Comparison of ENCODE assay signal across 8 cellular contexts in genomic region chr17:27381007-27381501, GRCh38.
DNase-seq lines count a peak whose midpoint lies in the region; ATAC-seq lines count a peak whose summit lies in the region.

No MANE protein-coding gene starts in this region.

- H3K4me3 Mint-ChIP-seq in T-helper 17 cell = peak overlapping the region; percentile 31

- peaks cover 6% of the 10 kb centered on the region for H3K4me1 Mint-ChIP-seq in T-helper 17 cell

- ATAC-seq in GM19328 (IDR thresholded peaks at IDR 0.05; ENCODE audit: unreplicated experiment) = peak; percentile 58
- peak; percentile 96 for ATAC-seq in T-helper 17 cell
- no peak for ATAC-seq in HG03457 (IDR thresholded peaks at IDR 0.05; ENCODE audit: unreplicated experiment)

- no peaks in the 10 kb centered on the region for H3K9me3 ChIP-seq in T-helper 17 cell (ENCODE audit: control insufficient read depth, low read length, poor library complexity, severe bottlenecking)

- H3K27ac Mint-ChIP-seq in T-helper 17 cell = peak overlapping the region; percentile 45

- H3K36me3 Mint-ChIP-seq in T-helper 17 cell (ENCODE audit: low read depth) = no peaks in the 10 kb centered on the region

- DNase-seq in AG20443 (ENCODE audit: low spot score) (peak; percentile 63), NAMALWA (ENCODE audit: low spot score) (peak; percentile 87), T-helper 17 cell (peak; percentile 67 to 73 (median 73)), amygdala (lab: John Stamatoyannopoulos, UW) (peak in 38 of 56 donors; percentile 5 to 78 (median 30)), iPS DF 19.7 (ENCODE audit: low read depth, low spot score) (peak; percentile 40)
- peak; percentile 77 to 83 (median 81) for DNase-seq in stimulated activated CD4-positive, alpha-beta T cell treated with anti-CD3 and anti-CD28 coated beads, Interleukin-12 subunit alpha, Interleukin-12 subunit beta, amount 100 ng/mL, for 48 hours (ENCODE audit: low read depth in 2 of 3, low spot score in 1 of 3)

- peaks cover 34% of the 10 kb centered on the region for H3K27me3 Mint-ChIP-seq in T-helper 17 cell

Comparison
In these comparisons a context has a peak if more than half of its experiments do, and no peak if none do; other contexts are left out.
1. DNase-seq: peak in every context shown above with its lines; median percentile 87 in NAMALWA; 81 in stimulated activated CD4-positive, alpha-beta T cell treated with anti-CD3 and anti-CD28 coated beads, Interleukin-12 subunit alpha, Interleukin-12 subunit beta, amount 100 ng/mL, for 48 hours; 73 in T-helper 17 cell; 63 in AG20443; 40 in iPS DF 19.7; 30 in amygdala.